Comparison of ENCODE assay signal across 11 cellular contexts in genomic region chr18:74595425-74595824, GRCh38. TPM values are rescaled to one million over a fixed set of nuclear protein-coding genes. Genes with fewer than 3 reads are reported as not detected.
DNase-seq lines count a peak whose midpoint lies in the region; ATAC-seq and TF ChIP-seq lines count a peak whose summit lies in the region.
"Had no signal": no experiment of that assay in that cellular context is flagged by ENCODE, and none has a peak within 500 bp of the region (broad histone marks: within the 10 kb centered on the region; RNA-seq: fewer than 3 reads in every experiment).

No MANE protein-coding gene starts in this region.

- CTCF ChIA-PET in CD8-positive, alpha-beta memory T cell (lab: Charles Lee), result interaction anchor here (1.0 kb wide), 1 partner anchor 43 kb away, joined by 3 read pairs; no protein-coding TSS in a partner anchor

- H3K4me3 Mint-ChIP-seq in CD8-positive, alpha-beta memory T cell, result peak overlapping the region; percentile 45 to 74 (median 68)
- peak overlapping the region; percentile 97 for H3K4me3 Mint-ChIP-seq in activated T-helper 1 cell treated with anti-CD3 and anti-CD28 coated beads, Interleukin-12 subunit alpha, Interleukin-12 subunit beta, Interleukin-2, Interleukin-4 antibody, amounts not matched to agents 30 ng/mL and 10 ng/mL and 1 ng/mL, durations not matched to agents 14 hours and 24 hours and 36 hours
- H3K4me3 Mint-ChIP-seq in natural killer cell, result peak overlapping the region; percentile 50

- peaks cover 7 to 42% (median 20%) of the 10 kb centered on the region in 3 donors for H3K36me3 Mint-ChIP-seq in CD8-positive, alpha-beta memory T cell
- peaks cover 22% of the 10 kb centered on the region for H3K36me3 Mint-ChIP-seq in activated T-helper 1 cell treated with anti-CD3 and anti-CD28 coated beads, Interleukin-12 subunit alpha, Interleukin-12 subunit beta, Interleukin-2, Interleukin-4 antibody, amounts not matched to agents 30 ng/mL and 10 ng/mL and 1 ng/mL, durations not matched to agents 14 hours and 24 hours and 36 hours (ENCODE audit: low read depth)
- H3K36me3 Mint-ChIP-seq in natural killer cell, result no peaks in the 10 kb centered on the region

- peaks cover 0 to 3% of the 10 kb centered on the region in 2 donors for H3K27me3 Mint-ChIP-seq in CD8-positive, alpha-beta memory T cell
- no peaks in the 10 kb centered on the region for H3K27me3 Mint-ChIP-seq in activated T-helper 1 cell treated with anti-CD3 and anti-CD28 coated beads, Interleukin-12 subunit alpha, Interleukin-12 subunit beta, Interleukin-2, Interleukin-4 antibody, amounts not matched to agents 30 ng/mL and 10 ng/mL and 1 ng/mL, durations not matched to agents 14 hours and 24 hours and 36 hours (ENCODE audit: insufficient read depth)
- no peaks in the 10 kb centered on the region for H3K27me3 Mint-ChIP-seq in natural killer cell (ENCODE audit: low read depth in 2 of 2)

- H3K27ac Mint-ChIP-seq in CD8-positive, alpha-beta memory T cell, result peak overlapping the region; percentile 41 to 100 (median 79)
- H3K27ac Mint-ChIP-seq in activated T-helper 1 cell treated with anti-CD3 and anti-CD28 coated beads, Interleukin-12 subunit alpha, Interleukin-12 subunit beta, Interleukin-2, Interleukin-4 antibody, amounts not matched to agents 30 ng/mL and 10 ng/mL and 1 ng/mL, durations not matched to agents 14 hours and 24 hours and 36 hours, result peak overlapping the region; percentile 49
- H3K27ac Mint-ChIP-seq in natural killer cell, result peak overlapping the region; percentile 73 to 95

- no peaks in the 10 kb centered on the region for H3K9me3 Mint-ChIP-seq in CD8-positive, alpha-beta memory T cell
- no peaks in the 10 kb centered on the region for H3K9me3 Mint-ChIP-seq in activated T-helper 1 cell treated with anti-CD3 and anti-CD28 coated beads, Interleukin-12 subunit alpha, Interleukin-12 subunit beta, Interleukin-2, Interleukin-4 antibody, amounts not matched to agents 30 ng/mL and 10 ng/mL and 1 ng/mL, durations not matched to agents 14 hours and 24 hours and 36 hours
- H3K9me3 Mint-ChIP-seq in natural killer cell, result no peaks in the 10 kb centered on the region

- H3K9me3 ChIP-seq in CD8-positive, alpha-beta memory T cell (ENCODE audit: low read length), result no peaks in the 10 kb centered on the region
- H3K9me3 ChIP-seq: sigmoid colon had no signal

- no peak overlapping the region for H3K4me3 ChIP-seq in CD8-positive, alpha-beta memory T cell (ENCODE audit: low read length)

- TF ChIP-seq CTCF in natural killer cell (IDR thresholded peaks at IDR 0.05), result no peak

- H3K27me3 ChIP-seq in CD8-positive, alpha-beta memory T cell (ENCODE audit: insufficient read depth, low read length, poor library complexity, severe bottlenecking), result no peaks in the 10 kb centered on the region
- H3K27me3 ChIP-seq: sigmoid colon had no signal

- DNase-seq in CD8-positive, alpha-beta memory T cell, result no peak
- no peak for DNase-seq in activated T-helper 1 cell treated with anti-CD3 and anti-CD28 coated beads, Interleukin-12 subunit alpha, Interleukin-12 subunit beta, Interleukin-2, Interleukin-4 antibody, amounts not matched to agents 30 ng/mL and 10 ng/mL and 1 ng/mL, durations not matched to agents 14 hours and 24 hours and 36 hours (ENCODE audit: low spot score)
- DNase-seq in natural killer cell (no peak), NCI-H524 (lab: John Stamatoyannopoulos, UW) (no peak), NCI-H774 (lab: John Stamatoyannopoulos, UW) (no peak), NCI-H1694 treated with DMSO at 0.1 percent for 48 hours (lab: John Stamatoyannopoulos, UW) (no peak), Ammon's horn (ENCODE audit: low spot score) (no peak)
- DNase-seq: kidney glomerular epithelial cell, NCI-H2227 treated with DMSO at 0.1 percent for 48 hours, sigmoid colon had no signal

- POLR2A ChIA-PET in CD8-positive, alpha-beta memory T cell (lab: Charles Lee), result no interaction called here

- ATAC-seq in HG02852 (IDR thresholded peaks at IDR 0.05; ENCODE audit: unreplicated experiment) (peak; percentile 13), natural killer cell (no peak)

- H3K27ac ChIP-seq in CD8-positive, alpha-beta memory T cell (ENCODE audit: low read depth, low read length), result no peak overlapping the region

- H3K36me3 ChIP-seq in CD8-positive, alpha-beta memory T cell (ENCODE audit: insufficient read depth, low read length), result peaks cover 8% of the 10 kb centered on the region

- H3K4me1 Mint-ChIP-seq in CD8-positive, alpha-beta memory T cell, result peaks cover 33 to 57% (median 56%) of the 10 kb centered on the region in 3 donors
- peaks cover 37% of the 10 kb centered on the region for H3K4me1 Mint-ChIP-seq in activated T-helper 1 cell treated with anti-CD3 and anti-CD28 coated beads, Interleukin-12 subunit alpha, Interleukin-12 subunit beta, Interleukin-2, Interleukin-4 antibody, amounts not matched to agents 30 ng/mL and 10 ng/mL and 1 ng/mL, durations not matched to agents 14 hours and 24 hours and 36 hours (ENCODE audit: low read depth)
- peaks cover 37 to 45% of the 10 kb centered on the region in 2 donors for H3K4me1 Mint-ChIP-seq in natural killer cell

- intact Hi-C loops in activated T-helper 1 cell treated with anti-CD3 and anti-CD28 coated beads, Interleukin-12 subunit alpha, Interleukin-12 subunit beta, Interleukin-2, Interleukin-4 antibody, amounts not matched to agents 30 ng/mL and 10 ng/mL and 1 ng/mL, durations not matched to agents 14 hours and 24 hours and 36 hours (cut with micrococcal nuclease), result loop anchor here (5.0 to 10.0 kb wide), 2 partner anchors 397 to 511 kb away; no protein-coding TSS in a partner anchor
- intact Hi-C loops in natural killer cell (cut with micrococcal nuclease), result loop anchor here (5.0 kb wide), 1 partner anchor 402 kb away; no protein-coding TSS in a partner anchor

- peaks cover 31% of the 10 kb centered on the region for H3K4me1 ChIP-seq in CD8-positive, alpha-beta memory T cell (ENCODE audit: insufficient read depth, low read length)

RNA-seq across cellular contexts. Expression of gene ZNF407, which starts 2.2 kb away (rescaled TPM):
- 10 to 100 TPM; 14.9 to 15.5 TPM for total RNA-seq in CD8-positive, alpha-beta memory T cell
- polyA plus RNA-seq in CD8-positive, alpha-beta memory T cell, result 4.1 TPM
- 19.8 and 21.4 TPM in 2 replicates for total RNA-seq in activated T-helper 1 cell treated with anti-CD3 and anti-CD28 coated beads, Interleukin-12 subunit alpha, Interleukin-12 subunit beta, Interleukin-2, Interleukin-4 antibody, amounts not matched to agents 30 ng/mL and 10 ng/mL and 1 ng/mL, durations not matched to agents 14 hours and 24 hours and 36 hours
- total RNA-seq in natural killer cell, result 10 to 100 TPM; 28.4 to 36.7 (median 36.3) TPM
